30 cellular contexts compared by ENCODE assay signal in the genomic region with DNA sequence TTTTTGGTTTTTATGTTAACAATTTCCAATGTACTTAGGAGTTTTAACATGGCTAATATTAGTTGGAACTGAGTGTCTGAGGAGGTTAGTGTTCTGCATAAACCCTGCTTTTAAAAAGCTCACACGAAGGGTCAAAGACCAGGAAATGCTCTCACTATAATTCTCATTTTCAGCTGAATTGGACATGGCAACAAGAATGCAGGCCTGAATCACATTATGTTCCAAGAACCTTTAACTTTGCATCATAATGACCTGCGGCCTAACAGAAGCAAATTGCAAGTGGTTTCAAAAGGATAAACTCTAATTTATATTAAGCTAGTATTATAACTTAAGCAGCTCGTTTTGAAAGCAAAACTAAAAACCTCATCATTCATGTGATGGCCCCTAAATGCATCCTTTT.
"Had no signal": no experiment of that assay in that cellular context is flagged by ENCODE, and none has a peak within 500 bp of the region (broad histone marks: within the 10 kb centered on the region; RNA-seq: fewer than 3 reads in every experiment).

No MANE protein-coding gene starts in this region.

- H3K4me1 ChIP-seq: right lobe of liver, testis, transverse colon had no signal

- H3K27me3 Mint-ChIP-seq: activated naive CD4-positive, alpha-beta T cell treated with anti-CD3 and anti-CD28 coated beads, Interleukin-2, amount 10 ng/mL, durations not matched to agents 7 days and 5 days had no signal

- H3K4me3 ChIP-seq: right lobe of liver, skin epidermis, testis, transverse colon had no signal

- H3K27ac Mint-ChIP-seq: activated CD4-positive, alpha-beta memory T cell treated with anti-CD3 and anti-CD28 coated beads for 36 hours; activated naive CD4-positive, alpha-beta T cell treated with anti-CD3 and anti-CD28 coated beads, Interleukin-2, amount 10 ng/mL, durations not matched to agents 7 days and 5 days; activated naive CD8-positive, alpha-beta T cell treated with anti-CD3 and anti-CD28 coated beads, Interleukin-2, amount 10 ng/mL, durations not matched to agents 7 days and 5 days; activated T-cell treated with anti-CD3 and anti-CD28 coated beads, Interleukin-2, amount 50 U/mL, for 24 hours; immature natural killer cell; naive thymus-derived CD4-positive, alpha-beta T cell had no signal

- H3K27me3 ChIP-seq: right lobe of liver, testis, transverse colon had no signal

- FAIRE-seq: astrocyte, endothelial cell of umbilical vein, kidney, urothelium cell line had no signal

- H3K4me3 Mint-ChIP-seq: activated CD4-positive, alpha-beta memory T cell treated with anti-CD3 and anti-CD28 coated beads for 36 hours; activated naive CD4-positive, alpha-beta T cell treated with anti-CD3 and anti-CD28 coated beads, Interleukin-2, amount 10 ng/mL, durations not matched to agents 7 days and 5 days; activated naive CD8-positive, alpha-beta T cell treated with anti-CD3 and anti-CD28 coated beads, Interleukin-2, amount 10 ng/mL, durations not matched to agents 7 days and 5 days; activated T-cell treated with anti-CD3 and anti-CD28 coated beads, Interleukin-2, amount 50 U/mL, for 24 hours; immature natural killer cell; naive thymus-derived CD4-positive, alpha-beta T cell had no signal

- H3K9me3 ChIP-seq: right lobe of liver, testis, transverse colon had no signal

- ATAC-seq: left colon; naive thymus-derived CD4-positive, alpha-beta T cell; right lobe of liver; stimulated activated naive CD8-positive, alpha-beta T cell treated with anti-CD3 and anti-CD28 coated beads, Interleukin-15, Interleukin-2, amounts not matched to agents 100 U/mL and 50 U/mL, for 24 hours had no signal

- DNase-seq: activated CD4-positive, alpha-beta memory T cell treated with anti-CD3 and anti-CD28 coated beads for 36 hours; activated CD4-positive, alpha-beta T cell treated with anti-CD3 and anti-CD28 coated beads for 48 hours; activated CD8-positive, alpha-beta memory T cell treated with anti-CD3 and anti-CD28 coated beads, Interleukin-2, amount 50 U/mL, for 48 hours; activated gamma-delta T cell; activated naive CD4-positive, alpha-beta T cell treated with anti-CD3 and anti-CD28 coated beads, Interleukin-2, amount 10 ng/mL, durations not matched to agents 7 days and 5 days; activated naive CD8-positive, alpha-beta T cell treated with anti-CD3 and anti-CD28 coated beads, Interleukin-2, amount 10 ng/mL, durations not matched to agents 7 days and 5 days; activated T-cell treated with anti-CD3 and anti-CD28 coated beads, Interleukin-2, amount 50 U/mL, for 24 hours; amniotic stem cell; caudate nucleus; cortex of kidney; foreskin fibroblast; head of caudate nucleus; hippocampal formation; immature natural killer cell; kidney; left colon; mammary epithelial cell; midbrain; naive thymus-derived CD4-positive, alpha-beta T cell; posterior cingulate gyrus; right lobe of liver; stimulated activated CD4-positive, alpha-beta T cell treated with anti-CD3 and anti-CD28 coated beads, Interleukin-12 subunit alpha, Interleukin-12 subunit beta, amount 100 ng/mL, for 4 hours; stimulated activated CD4-positive, alpha-beta T cell treated with anti-CD3 and anti-CD28 coated beads, Interleukin-4, amount 100 ng/mL, for 1 hour; stimulated activated naive CD8-positive, alpha-beta T cell treated with anti-CD3 and anti-CD28 coated beads, Interleukin-15, Interleukin-2, amounts not matched to agents 100 U/mL and 50 U/mL, for 24 hours; testis; transverse colon had no signal

- H3K36me3 ChIP-seq: right lobe of liver, transverse colon had no signal

- H3K9me3 Mint-ChIP-seq: activated CD4-positive, alpha-beta memory T cell treated with anti-CD3 and anti-CD28 coated beads for 36 hours; activated naive CD4-positive, alpha-beta T cell treated with anti-CD3 and anti-CD28 coated beads, Interleukin-2, amount 10 ng/mL, durations not matched to agents 7 days and 5 days had no signal

- H3K4me1 Mint-ChIP-seq: activated naive CD4-positive, alpha-beta T cell treated with anti-CD3 and anti-CD28 coated beads, Interleukin-2, amount 10 ng/mL, durations not matched to agents 7 days and 5 days; activated naive CD8-positive, alpha-beta T cell treated with anti-CD3 and anti-CD28 coated beads, Interleukin-2, amount 10 ng/mL, durations not matched to agents 7 days and 5 days; immature natural killer cell; naive thymus-derived CD4-positive, alpha-beta T cell had no signal

- H3K36me3 Mint-ChIP-seq: activated CD4-positive, alpha-beta memory T cell treated with anti-CD3 and anti-CD28 coated beads for 36 hours; activated naive CD4-positive, alpha-beta T cell treated with anti-CD3 and anti-CD28 coated beads, Interleukin-2, amount 10 ng/mL, durations not matched to agents 7 days and 5 days; activated naive CD8-positive, alpha-beta T cell treated with anti-CD3 and anti-CD28 coated beads, Interleukin-2, amount 10 ng/mL, durations not matched to agents 7 days and 5 days; immature natural killer cell had no signal

- H3K27ac ChIP-seq: right lobe of liver, skin epidermis, testis, transverse colon had no signal
